In genomic region chrX:71068052-71068918, GRCh38 we compare ENCODE assay signal across 8 cellular contexts. TPM values are rescaled to one million over a fixed set of nuclear protein-coding genes. Genes with fewer than 3 reads are reported as not detected.
A peak's percentile ranks its signal among the peaks of the same experiment; 100 is the strongest.
DNase-seq lines count a peak whose midpoint lies in the region; ATAC-seq and TF ChIP-seq lines count a peak whose summit lies in the region.

Gene SNX12 (minus strand): TSS chrX:71068334. CDS start chrX:71068306, 28 bp downstream.

- ATAC-seq in GM21786 (IDR thresholded peaks at IDR 0.05; ENCODE audit: unreplicated experiment) (peak; percentile 99), Panc1 (peak; percentile 97)
- peak; percentile 96 to 97 for ATAC-seq in activated T-cell treated with anti-CD3 and anti-CD28 coated beads, Interleukin-2, amount 50 U/mL, for 4 hours

- TF ChIP-seq CTCF in KMS-11 (conservative IDR thresholded peaks at IDR 0.05; ENCODE audit: low read depth, low read length) (no peak), Panc1 (IDR thresholded peaks at IDR 0.05) (no peak)

- H3K36me3 ChIP-seq in KMS-11 (ENCODE audit: insufficient read depth) (no peaks in the 10 kb centered on the region), Panc1 (ENCODE audit: control insufficient read depth, insufficient read depth, low read length) (no peaks in the 10 kb centered on the region), esophagus (ENCODE audit: control insufficient read depth in 2 of 2, insufficient read depth in 2 of 2, low read length in 1 of 2) (no peaks in the 10 kb centered on the region), muscle layer of colon (ENCODE audit: insufficient read depth, low read length) (no peaks in the 10 kb centered on the region)

- peaks cover 14% of the 10 kb centered on the region for H3K4me1 Mint-ChIP-seq in activated T-cell treated with anti-CD3 and anti-CD28 coated beads, Interleukin-2, amount 50 U/mL, for 4 hours (ENCODE audit: low read depth)

- in situ Hi-C loops in Panc1 (cut with HindIII; ENCODE audit: low pct_unique_long_range_greater_than_20kb, low sequenced_read_pairs): no loop called here

- H3K4me2 ChIP-seq in KMS-11: peak within 1 kb of the TSS; percentile 94

- peak within 1 kb of the TSS; percentile 98 for H2AFZ ChIP-seq in KMS-11 (ENCODE audit: low read depth)

- H3K27ac ChIP-seq in KMS-11: peak within 1 kb of the TSS; percentile 34; the same call in 1 of the 2 replicates
- peak within 1 kb of the TSS; percentile 94 for H3K27ac ChIP-seq in Panc1 (ENCODE audit: low read length)
- H3K27ac ChIP-seq in esophagus (ENCODE audit: low read depth in 2 of 2, low read length in 1 of 2): peak within 1 kb of the TSS; percentile 84 to 89
- peak within 1 kb of the TSS; percentile 71 for H3K27ac ChIP-seq in muscle layer of colon (ENCODE audit: low read depth, low read length)

- POLR2A ChIA-PET in Panc1 (lab: Charles Lee): interaction anchor here (0.6 kb wide), 1 partner anchor 58 kb away, joined by 12 read pairs; no protein-coding TSS in a partner anchor

- H3K79me2 ChIP-seq in KMS-11 (ENCODE audit: insufficient read depth, low read depth): peaks cover 20% of the 10 kb centered on the region

- H3K9ac ChIP-seq in KMS-11: peak within 1 kb of the TSS; percentile 47
- peak within 1 kb of the TSS; percentile 78 for H3K9ac ChIP-seq in muscle layer of colon (ENCODE audit: low read length)

- peaks cover 7% of the 10 kb centered on the region for H3K36me3 Mint-ChIP-seq in activated T-cell treated with anti-CD3 and anti-CD28 coated beads, Interleukin-2, amount 50 U/mL, for 4 hours (ENCODE audit: insufficient read depth)

- H4K20me1 ChIP-seq in KMS-11 (ENCODE audit: insufficient read depth): no peaks in the 10 kb centered on the region

- DNase-seq in DMS79 treated with DMSO at 0.1 percent for 48 hours (lab: John Stamatoyannopoulos, UW) (peak; percentile 82), Panc1 (ENCODE audit: low read depth, low spot score) (peak; percentile 76)
- peak; percentile 80 for DNase-seq in activated T-cell treated with anti-CD3 and anti-CD28 coated beads, Interleukin-2, amount 50 U/mL, for 4 hours
- peak; percentile 68 to 69 for DNase-seq in stimulated activated CD8-positive, alpha-beta memory T cell treated with anti-CD3 and anti-CD28 coated beads, Interleukin-7, amount 100 ng/mL, for 1 hour (ENCODE audit: low read depth in 2 of 2)

- CTCF ChIA-PET in Panc1 (lab: Charles Lee): no interaction called here

- 1 to 26% methylated on average over 49 to 72 of the region's 72 CpGs for WGBS in esophagus, 2 donors

- intact Hi-C loops in Panc1 (cut with micrococcal nuclease; ENCODE audit: unreplicated experiment): no loop called here

- peaks cover 6% of the 10 kb centered on the region for H3K27me3 Mint-ChIP-seq in activated T-cell treated with anti-CD3 and anti-CD28 coated beads, Interleukin-2, amount 50 U/mL, for 4 hours (ENCODE audit: low read depth)

- H3K4me3 ChIP-seq in KMS-11 (IDR thresholded peaks at IDR 0.05; ENCODE audit: insufficient read depth, low read depth, low read length) (peak within 1 kb of the TSS; percentile 47), Panc1 (ENCODE audit: low read depth in 2 of 2, low read length in 2 of 2) (peak within 1 kb of the TSS; percentile 58 to 87), esophagus (ENCODE audit: low read depth in 1 of 2, low read length in 2 of 2) (peak within 1 kb of the TSS; percentile 56 to 65), muscle layer of colon (ENCODE audit: low read depth in 1 of 2, low read length in 2 of 2) (peak within 1 kb of the TSS; percentile 16 to 84)

- H3K9me3 Mint-ChIP-seq in activated T-cell treated with anti-CD3 and anti-CD28 coated beads, Interleukin-2, amount 50 U/mL, for 4 hours: no peaks in the 10 kb centered on the region

- H3K9me3 ChIP-seq in Panc1 (ENCODE audit: control insufficient read depth, insufficient read depth, low read depth, low read length) (no peaks in the 10 kb centered on the region), esophagus (ENCODE audit: control insufficient read depth in 2 of 2, insufficient read depth in 1 of 2, low read depth in 1 of 2, low read length in 1 of 2) (peaks cover 0 to 2% of the 10 kb centered on the region in 2 donors), muscle layer of colon (ENCODE audit: low read length) (no peaks in the 10 kb centered on the region)

- H3K4me1 ChIP-seq in KMS-11 (ENCODE audit: low read depth, poor library complexity, severe bottlenecking) (peaks cover 11% of the 10 kb centered on the region), Panc1 (ENCODE audit: control insufficient read depth, insufficient read depth, low read length) (0 out of 2 replicates have a peak, but pooled peaks cover 3% of the 10 kb centered on the region), esophagus (ENCODE audit: control insufficient read depth in 2 of 2, insufficient read depth in 2 of 2, low read length in 1 of 2) (no peaks in the 10 kb centered on the region), muscle layer of colon (ENCODE audit: insufficient read depth, low read length) (peaks cover 6% of the 10 kb centered on the region)

- H3K4me3 Mint-ChIP-seq in activated T-cell treated with anti-CD3 and anti-CD28 coated beads, Interleukin-2, amount 50 U/mL, for 4 hours: peak within 1 kb of the TSS; percentile 96

- no TSS peak for BruUV-seq in Panc1 (replicated peaks; lab: Mats Ljungman, UMichigan)

- H3K27me3 ChIP-seq in KMS-11 (ENCODE audit: insufficient read depth, low read depth) (no peaks in the 10 kb centered on the region), Panc1 (ENCODE audit: control insufficient read depth, insufficient read depth, low read length) (peaks cover 1% of the 10 kb centered on the region; the same call in 1 of the 2 replicates), esophagus (ENCODE audit: control insufficient read depth in 1 of 2, insufficient read depth in 2 of 2, low read length in 2 of 2) (no peaks in the 10 kb centered on the region), muscle layer of colon (ENCODE audit: control insufficient read depth in 1 of 2, insufficient read depth in 2 of 2, low read length in 2 of 2) (no peaks in the 10 kb centered on the region)

RNA-seq across cellular contexts. Expression of gene SNX12, which starts in this region (rescaled TPM):
- total RNA-seq in Panc1 (2021; ENCODE audit: unreplicated experiment): 117 TPM
- polyA plus RNA-seq in Panc1 (2012; ENCODE audit: insufficient read length): 88.3 TPM
- total RNA-seq in activated T-cell treated with anti-CD3 and anti-CD28 coated beads, Interleukin-2, amount 50 U/mL, for 4 hours: 10 to 100 TPM; 55.9 to 62.7 (median 58.4) TPM
- polyA plus RNA-seq in esophagus: 10 to 100 TPM; 18.9 to 29.4 TPM

Comparison
In these comparisons a context has a peak if more than half of its experiments do, and no peak if none do; other contexts are left out.
1. Peak in every context shown above with its lines: DNase-seq, ATAC-seq, H3K4me3 ChIP-seq and H3K27ac ChIP-seq.
2. H3K27ac ChIP-seq: peak in every context shown above with its lines; median percentile 94 in Panc1; 86 in esophagus; 71 in muscle layer of colon; 34 in KMS-11.